Comparison of ENCODE assay signal across 21 cellular contexts in genomic region chr4:105171912-105172311, GRCh38.
"Had no signal": no experiment of that assay in that cellular context is flagged by ENCODE, and none has a peak within 500 bp of the region (broad histone marks: within the 10 kb centered on the region; RNA-seq: fewer than 3 reads in every experiment).

No MANE protein-coding gene starts in this region.

- H3K36me3 ChIP-seq: colonic mucosa, gastrocnemius medialis, lower lobe of right lung had no signal

- H3K9me3 ChIP-seq: colonic mucosa, esophagus squamous epithelium, gastrocnemius medialis, heart left ventricle, left ventricle myocardium inferior, lower lobe of right lung, mucosa of descending colon had no signal

- H3K27me3 ChIP-seq: colonic mucosa, esophagus squamous epithelium, gastrocnemius medialis, heart left ventricle, hepatocyte had no signal

- H3K4me1 ChIP-seq: colonic mucosa, esophagus squamous epithelium, lower lobe of right lung had no signal

- H3K4me3 ChIP-seq: colonic mucosa, esophagus squamous epithelium, gastrocnemius medialis, heart left ventricle, hepatocyte, left ventricle myocardium inferior, lower lobe of right lung, mucosa of descending colon had no signal

- H3K27ac ChIP-seq: colonic mucosa, epithelial cell of prostate, esophagus squamous epithelium, gastrocnemius medialis, heart left ventricle, hepatocyte, left ventricle myocardium inferior, lower lobe of right lung had no signal

- ATAC-seq: effector memory CD8-positive, alpha-beta T cell; esophagus mucosa; gastrocnemius medialis; heart left ventricle; left cardiac atrium; lower lobe of right lung; mucosa of descending colon had no signal

- DNase-seq: cerebellar nuclear complex; colonic mucosa; cortex of kidney; effector CD8-positive, alpha-beta T cell; effector memory CD8-positive, alpha-beta T cell; endodermal cell; erythroblast; esophagus squamous epithelium; foreskin fibroblast; foreskin melanocyte; gastrocnemius medialis; heart left ventricle; hypothalamus; left cardiac atrium; left ventricle myocardium inferior; lower lobe of right lung; mesenchymal stem cell; mucosa of descending colon had no signal
